In genomic region chr6:133951227-133951626, GRCh38 we compare ENCODE assay signal across 8 cellular contexts. TPM values are rescaled to one million over a fixed set of nuclear protein-coding genes. Genes with fewer than 3 reads are reported as not detected.
A peak's percentile ranks its signal among the peaks of the same experiment; 100 is the strongest.
DNase-seq lines count a peak whose midpoint lies in the region; ATAC-seq and FAIRE-seq lines count a peak whose summit lies in the region.

No MANE protein-coding gene starts in this region.

- no peaks in the 10 kb centered on the region for H3K9me3 ChIP-seq in iPS-18a (ENCODE audit: control insufficient read depth, low read depth, low read length)

- H3K4me3 ChIP-seq in iPS-18a (ENCODE audit: low read length) = peak overlapping the region; percentile 70

- H3K36me3 ChIP-seq in iPS-18a (ENCODE audit: control insufficient read depth, low read depth, low read length) = no peaks in the 10 kb centered on the region

- peaks cover 7% of the 10 kb centered on the region for H3K27me3 ChIP-seq in iPS-18a (ENCODE audit: control insufficient read depth, insufficient read depth, low read length)

- H3K9me3 Mint-ChIP-seq in activated T-helper 17 cell treated with anti-CD3 and anti-CD28 coated beads, Interleukin-2, amount 50 U/mL, for 72 hours = no peaks in the 10 kb centered on the region
- no peaks in the 10 kb centered on the region for H3K9me3 Mint-ChIP-seq in stimulated activated naive B cell treated with anti-CD40 and anti-IgM and Interleukin-4, amounts not matched to agents 10 μg/mL and 1 μg/mL and 100 μg/mL, for 72 hours

- DNase-seq in HTR-8/SVneo (ENCODE audit: insufficient read length, low spot score) = no peak
- DNase-seq in stimulated activated naive B cell treated with anti-CD40 and anti-IgM and Interleukin-4, amounts not matched to agents 10 μg/mL and 1 μg/mL and 100 μg/mL, for 72 hours = no peak
- no peak for DNase-seq in cerebellar cortex (ENCODE audit: low spot score)
- DNase-seq in cerebellar nuclear complex (lab: John Stamatoyannopoulos, UW) = no peak

- ATAC-seq in activated T-helper 17 cell treated with anti-CD3 and anti-CD28 coated beads, Interleukin-2, amount 50 U/mL, for 72 hours (replicated peaks) = no peak
- ATAC-seq in stimulated activated naive B cell treated with anti-CD40 and anti-IgM and Interleukin-4, amounts not matched to agents 10 μg/mL and 1 μg/mL and 100 μg/mL, for 72 hours (replicated peaks) = no peak
- ATAC-seq in GM21390 (IDR thresholded peaks at IDR 0.05; ENCODE audit: unreplicated experiment) (no peak), HG02840 (IDR thresholded peaks at IDR 0.05; ENCODE audit: low FRiP score, unreplicated experiment) (no peak)

- H3K27me3 Mint-ChIP-seq in activated T-helper 17 cell treated with anti-CD3 and anti-CD28 coated beads, Interleukin-2, amount 50 U/mL, for 72 hours = no peaks in the 10 kb centered on the region
- no peaks in the 10 kb centered on the region for H3K27me3 Mint-ChIP-seq in stimulated activated naive B cell treated with anti-CD40 and anti-IgM and Interleukin-4, amounts not matched to agents 10 μg/mL and 1 μg/mL and 100 μg/mL, for 72 hours

- peak overlapping the region; percentile 92 for H3K4me3 Mint-ChIP-seq in activated T-helper 17 cell treated with anti-CD3 and anti-CD28 coated beads, Interleukin-2, amount 50 U/mL, for 72 hours
- H3K4me3 Mint-ChIP-seq in stimulated activated naive B cell treated with anti-CD40 and anti-IgM and Interleukin-4, amounts not matched to agents 10 μg/mL and 1 μg/mL and 100 μg/mL, for 72 hours = peak overlapping the region; percentile 95 to 99

- peaks cover 15% of the 10 kb centered on the region for H3K4me1 ChIP-seq in iPS-18a (ENCODE audit: control insufficient read depth, low read depth, low read length)

- H3K27ac ChIP-seq in iPS-18a (ENCODE audit: low read length) = no peak overlapping the region

- H3K27ac Mint-ChIP-seq in activated T-helper 17 cell treated with anti-CD3 and anti-CD28 coated beads, Interleukin-2, amount 50 U/mL, for 72 hours = peak overlapping the region; percentile 6
- peak overlapping the region; percentile 96 for H3K27ac Mint-ChIP-seq in stimulated activated naive B cell treated with anti-CD40 and anti-IgM and Interleukin-4, amounts not matched to agents 10 μg/mL and 1 μg/mL and 100 μg/mL, for 72 hours

- no peaks in the 10 kb centered on the region for H3K36me3 Mint-ChIP-seq in activated T-helper 17 cell treated with anti-CD3 and anti-CD28 coated beads, Interleukin-2, amount 50 U/mL, for 72 hours (ENCODE audit: low read depth)
- H3K36me3 Mint-ChIP-seq in stimulated activated naive B cell treated with anti-CD40 and anti-IgM and Interleukin-4, amounts not matched to agents 10 μg/mL and 1 μg/mL and 100 μg/mL, for 72 hours = peaks cover 0 to 3% of the 10 kb centered on the region in 2 donors

- FAIRE-seq in HTR-8/SVneo (lab: Jason Lieb, UNC) = peak; percentile 48

- peaks cover 22% of the 10 kb centered on the region for H3K4me1 Mint-ChIP-seq in activated T-helper 17 cell treated with anti-CD3 and anti-CD28 coated beads, Interleukin-2, amount 50 U/mL, for 72 hours
- H3K4me1 Mint-ChIP-seq in stimulated activated naive B cell treated with anti-CD40 and anti-IgM and Interleukin-4, amounts not matched to agents 10 μg/mL and 1 μg/mL and 100 μg/mL, for 72 hours = peaks cover 19 to 29% of the 10 kb centered on the region in 2 donors

- H3K9ac ChIP-seq in iPS-18a (ENCODE audit: low read length) = no peak overlapping the region

RNA-seq across cellular contexts. Expression of gene TBPL1, which starts 1.8 kb away (rescaled TPM):
- 10 to 100 TPM; 14.7 to 25.8 TPM for total RNA-seq in activated T-helper 17 cell treated with anti-CD3 and anti-CD28 coated beads, Interleukin-2, amount 50 U/mL, for 72 hours
